8 cellular contexts compared by ENCODE assay signal in the genomic region with DNA sequence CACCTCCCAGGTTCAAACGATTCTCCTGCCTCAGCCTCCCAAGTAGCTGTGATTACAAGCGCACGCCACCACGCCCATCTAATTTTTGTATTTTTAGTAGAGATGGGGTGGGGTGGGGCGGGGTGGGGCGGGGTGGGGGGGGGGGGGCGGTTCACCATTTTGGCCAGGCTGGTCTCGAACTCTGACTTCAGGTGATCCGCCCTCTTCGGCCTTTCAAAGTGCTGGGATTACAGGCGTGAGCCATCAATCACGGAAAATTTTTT. TPM values are rescaled to one million over a fixed set of nuclear protein-coding genes. Genes with fewer than 3 reads are reported as not detected.
DNase-seq lines count a peak whose midpoint lies in the region; ATAC-seq, FAIRE-seq and TF ChIP-seq lines count a peak whose summit lies in the region.

No MANE protein-coding gene starts in this region.

- peak overlapping the region; percentile 91 for H3K27ac Mint-ChIP-seq in activated CD4-positive, alpha-beta T cell treated with anti-CD3 and anti-CD28 coated beads, Interleukin-2, amount 10 ng/mL, durations not matched to agents 24 days and 14 days

- H3K4me2 ChIP-seq in K562 (ENCODE audit: insufficient read depth, low read length) (peak overlapping the region; percentile 100), HepG2 (ENCODE audit: low read depth, low read length) (peak overlapping the region; percentile 53)

- peaks cover 5% of the 10 kb centered on the region for H3K9me3 Mint-ChIP-seq in activated CD4-positive, alpha-beta T cell treated with anti-CD3 and anti-CD28 coated beads, Interleukin-2, amount 10 ng/mL, durations not matched to agents 24 days and 14 days

- peaks cover 16% of the 10 kb centered on the region for H3K36me3 Mint-ChIP-seq in activated CD4-positive, alpha-beta T cell treated with anti-CD3 and anti-CD28 coated beads, Interleukin-2, amount 10 ng/mL, durations not matched to agents 24 days and 14 days (ENCODE audit: low read depth)

- intact Hi-C loops in activated CD4-positive, alpha-beta T cell treated with anti-CD3 and anti-CD28 coated beads, Interleukin-2, amount 10 ng/mL, durations not matched to agents 24 days and 14 days (cut with micrococcal nuclease) = loop anchor here (1.0 to 10.0 kb wide), 6 partner anchors 8 to 961 kb away; a partner anchor contains a TSS
- intact Hi-C loops in K562 (cut with micrococcal nuclease) (no loop called here), HepG2 (cut with micrococcal nuclease; ENCODE audit: unreplicated experiment) (loop anchor here (2.0 to 5.0 kb wide), 2 partner anchors 52 to 67 kb away; a partner anchor contains a TSS), tibial artery (cut with DNase I; ENCODE audit: low total_unique reads) (no loop called here), posterior vena cava (cut with DNase I) (no loop called here)

- H4K20me1 ChIP-seq in K562 (replicated peaks; ENCODE audit: control insufficient read depth, insufficient read depth, low read length) (peaks cover 9% of the 10 kb centered on the region; the same call in 1 of the 2 replicates), HepG2 (ENCODE audit: insufficient read depth, low read length) (peaks cover 3% of the 10 kb centered on the region; the same call in 1 of the 2 replicates)

- peak overlapping the region; percentile 64 for H3K27ac ChIP-seq in K562 (ENCODE audit: extremely low read depth, low read depth, low read length)
- H3K27ac ChIP-seq in HepG2 (ENCODE audit: extremely low read length, insufficient read depth, low read length) = peak overlapping the region; percentile 57
- peak overlapping the region; percentile 92 to 96 for H3K27ac ChIP-seq in tibial artery

- WGBS in K562 (ENCODE audit: insufficient coverage, low coverage, missing lambda C conversion rate) = 2% methylated on average over 7 of the region's 12 CpGs
- under 1% methylated on average over 12 of the region's 12 CpGs for WGBS in HepG2 (ENCODE audit: low lambda C conversion rate)

- peaks cover 35% of the 10 kb centered on the region for H3K79me2 ChIP-seq in K562 (ENCODE audit: control insufficient read depth, insufficient read depth, low read length)
- H3K79me2 ChIP-seq in HepG2 (ENCODE audit: insufficient read depth, low read length) = peaks cover 29% of the 10 kb centered on the region

- H3K4me1 Mint-ChIP-seq in activated CD4-positive, alpha-beta T cell treated with anti-CD3 and anti-CD28 coated beads, Interleukin-2, amount 10 ng/mL, durations not matched to agents 24 days and 14 days = peaks cover 30% of the 10 kb centered on the region

- H3K9me3 ChIP-seq in K562 (replicated peaks; ENCODE audit: control insufficient read depth, insufficient read depth, low read depth, low read length) (no peaks in the 10 kb centered on the region), HepG2 (ENCODE audit: low read length) (no peaks in the 10 kb centered on the region), tibial artery (no peaks in the 10 kb centered on the region)

- peaks cover 7% of the 10 kb centered on the region for H3K27me3 Mint-ChIP-seq in activated CD4-positive, alpha-beta T cell treated with anti-CD3 and anti-CD28 coated beads, Interleukin-2, amount 10 ng/mL, durations not matched to agents 24 days and 14 days

- H3K4me3 ChIP-seq in K562 (peak overlapping the region; percentile 100), HepG2 (replicated peaks in 1 of 3; ENCODE audit: insufficient read depth in 1 of 3, low read depth in 2 of 3, low read length in 3 of 3) (peak overlapping the region; percentile 58 to 99 (median 68)), tibial artery (peak overlapping the region; percentile 91 to 100)

- peak; percentile 36 for ATAC-seq in K562
- ATAC-seq in HepG2 = no peak

- in situ Hi-C loops in K562 (cut with MboI) = no loop called here
- in situ Hi-C loops in HepG2 (cut with HindIII; ENCODE audit: extremely low pct_ligation_motif_present, low pct_unique_long_range_greater_than_20kb) = no loop called here

- CTCF ChIA-PET in K562 (lab: Yijun Ruan, JAX; ENCODE audit: low intra/inter-chr PET ratio) = no interaction called here
- CTCF ChIA-PET in HepG2 (lab: Yijun Ruan, JAX; ENCODE audit: low intra/inter-chr PET ratio, low total read pairs) = interaction anchor here (1.5 kb wide), 1 partner anchor 67 kb away, joined by 5 read pairs; a partner anchor contains a TSS
- CTCF ChIA-PET in HEK293T (lab: Yijun Ruan, JAX) = interaction anchor here (0.9 to 3.1 kb wide), 3 partner anchors 47 to 85 kb away, joined by 3 to 15 read pairs (median 5); a partner anchor contains a TSS

- TF ChIP-seq RAD21 in K562 (CRISPR knock-in tag; conservative IDR thresholded peaks at IDR 0.05 in 1 of 2, IDR thresholded peaks at IDR 0.05 in 1 of 2) (no peak), HepG2 (CRISPR knock-in tag; IDR thresholded peaks at IDR 0.05) (no peak)

- H3K9ac ChIP-seq in K562 (ENCODE audit: insufficient read depth in 1 of 2, low read depth in 2 of 2, low read length in 2 of 2) (peak overlapping the region in 1 of 2 experiments; percentile 50; a peak in 1 of 4 replicates), HepG2 (ENCODE audit: insufficient read depth, low read depth, low read length) (peak overlapping the region; percentile 56)

- no peak overlapping the region for H2AFZ ChIP-seq in K562 (ENCODE audit: low read depth, low read length)
- H2AFZ ChIP-seq in HepG2 (ENCODE audit: low read length) = no peak overlapping the region

- H3K36me3 ChIP-seq in K562 (ENCODE audit: control insufficient read depth, insufficient read depth, low read length) = peaks cover 29% of the 10 kb centered on the region; the same call in 2 of the 3 replicates
- peaks cover 2 to 15% of the 10 kb centered on the region in 2 experiments; a peak in 3 of 5 replicates for H3K36me3 ChIP-seq in HepG2 (replicated peaks in 1 of 2; ENCODE audit: control insufficient read depth in 1 of 2, insufficient read depth in 2 of 2, low read length in 2 of 2)
- H3K36me3 ChIP-seq in tibial artery = peaks cover 7 to 24% (median 24%) of the 10 kb centered on the region in 3 donors

- TF ChIP-seq POLR2A in K562 (conservative IDR thresholded peaks at IDR 0.05) (no peak), HepG2 (IDR thresholded peaks at IDR 0.05; ENCODE audit: insufficient read depth in 1 of 2, low read depth in 2 of 2, low read length in 2 of 2) (no peak)

- no peak for DNase-seq in activated CD4-positive, alpha-beta T cell treated with anti-CD3 and anti-CD28 coated beads, Interleukin-2, amount 10 ng/mL, durations not matched to agents 24 days and 14 days
- no peak for DNase-seq in activated CD4-positive, alpha-beta T cell treated with anti-CD3 and anti-CD28 coated beads, Interleukin-2, amount 50 U/mL, for 1 hour
- DNase-seq in K562 (ENCODE audit: extremely low read depth in 1 of 4, low spot score in 3 of 4) (no peak), HepG2 (ENCODE audit: low spot score) (no peak), tibial artery (no peak), posterior vena cava (ENCODE audit: low spot score) (no peak), hippocampal formation (lab: John Stamatoyannopoulos, UW) (no peak), HEK293T (ENCODE audit: extremely low spot score) (no peak)

- H3K27me3 ChIP-seq in K562 (ENCODE audit: control insufficient read depth in 2 of 2, insufficient read depth in 2 of 2, low read length in 2 of 2) (no peaks in the 10 kb centered on the region), HepG2 (ENCODE audit: control insufficient read depth in 1 of 2, insufficient read depth in 2 of 2, low read length in 2 of 2) (no peaks in the 10 kb centered on the region; a peak in 1 of 5 replicates), tibial artery (no peaks in the 10 kb centered on the region)

- FAIRE-seq in K562 (lab: Jason Lieb, UNC) (no peak), HepG2 (lab: Jason Lieb, UNC) (no peak)

- BruUV-seq in K562 (replicated peaks; lab: Mats Ljungman, UMichigan) (no TSS peak), HepG2 (replicated peaks; lab: Mats Ljungman, UMichigan) (no TSS peak)

- H3K4me1 ChIP-seq in K562 (replicated peaks in 1 of 2; ENCODE audit: control insufficient read depth in 2 of 2, insufficient read depth in 2 of 2, low read length in 2 of 2) = peaks cover 11 to 31% of the 10 kb centered on the region in 2 experiments
- H3K4me1 ChIP-seq in HepG2 (ENCODE audit: insufficient read depth, low read length) = peaks cover 50% of the 10 kb centered on the region
- peaks cover 4 to 26% (median 19%) of the 10 kb centered on the region in 4 donors for H3K4me1 ChIP-seq in tibial artery

- peak overlapping the region; percentile 97 for H3K4me3 Mint-ChIP-seq in activated CD4-positive, alpha-beta T cell treated with anti-CD3 and anti-CD28 coated beads, Interleukin-2, amount 10 ng/mL, durations not matched to agents 24 days and 14 days

- POLR2A ChIA-PET in K562 (lab: Yijun Ruan, JAX) (interaction anchor here (0.6 to 0.9 kb wide), 2 partner anchors 66 to 275 kb away, joined by 3 to 4 read pairs; no protein-coding TSS in a partner anchor), HepG2 (lab: Yijun Ruan, JAX) (interaction anchor here (1.0 to 3.0 kb wide), 3 partner anchors 54 to 244 kb away, joined by 4 to 15 read pairs (median 5); a partner anchor contains a TSS), HEK293T (lab: Yijun Ruan, JAX) (interaction anchor here (1.2 to 4.5 kb wide), 2 partner anchors 67 to 73 kb away, joined by 3 to 25 read pairs; a partner anchor contains a TSS)

- H3K9me1 ChIP-seq in K562 (ENCODE audit: control insufficient read depth, insufficient read depth, low read length) = no peaks in the 10 kb centered on the region

- no peak for TF ChIP-seq CTCF in K562 (IDR thresholded peaks at IDR 0.05 in 2 of 3, conservative IDR thresholded peaks at IDR 0.05 in 1 of 3; ENCODE audit: insufficient read depth in 2 of 3, low read depth in 1 of 3, low read length in 3 of 3)
- TF ChIP-seq CTCF in HepG2 (CRISPR knock-in tag; IDR thresholded peaks at IDR 0.05) = no peak
- no peak for TF ChIP-seq CTCF in tibial artery (IDR thresholded peaks at IDR 0.05)

- no peak for TF ChIP-seq EP300 in K562 (IDR thresholded peaks at IDR 0.05; ENCODE audit: low read length)
- TF ChIP-seq EP300 in HepG2 (IDR thresholded peaks at IDR 0.05; ENCODE audit: low read depth in 2 of 2, low read length in 2 of 2) = no peak
- no peak for TF ChIP-seq EP300 in HepG2 (CRISPR knock-in tag; IDR thresholded peaks at IDR 0.05; ENCODE audit: borderline replicate concordance)

RNA-seq across cellular contexts. Expression of a gene that starts 0.5 kb away (rescaled TPM):
- 86.4 and 95.9 TPM in 2 replicates for total RNA-seq in activated CD4-positive, alpha-beta T cell treated with anti-CD3 and anti-CD28 coated beads, Interleukin-2, amount 10 ng/mL, durations not matched to agents 24 days and 14 days
- 45.6 and 105 TPM in 2 replicates for total RNA-seq in K562 (2011; cell fraction: chromatin; rRNA removed; ENCODE audit: low replicate concordance)
- total RNA-seq in K562 (2011; cell fraction: nucleolus; rRNA removed) = 61.4 and 62.6 TPM in 2 replicates
- total RNA-seq in K562 (2011; cell fraction: nucleoplasm; rRNA removed) = 50.8 and 52.2 TPM in 2 replicates
- total RNA-seq in K562 (2014; rRNA removed) = 43.0 and 64.9 TPM in 2 replicates
- 12.7 and 16.0 TPM in 2 replicates for total RNA-seq in K562 (2014; rRNA removed; fragmentation: Illumina TruSeq; extraction: Trizol)
- 23.6 and 24.5 TPM in 2 replicates for total RNA-seq in K562 (2015; rRNA removed; fragmentation: Illumina TruSeq; extraction: Trizol)
- 60.0 and 66.7 TPM in 2 replicates for total RNA-seq in K562 (2021)
- polyA plus RNA-seq in K562 (2011; rRNA removed) = 5.4 and 7.1 TPM in 2 replicates
- 6.1 and 12.8 TPM in 2 replicates for polyA plus RNA-seq in K562 (2011; cell fraction: cytosol; rRNA removed)
- 9.6 and 23.4 TPM in 2 replicates for polyA plus RNA-seq in K562 (2011; cell fraction: nucleus; rRNA removed)
- 26.0 and 32.1 TPM in 2 replicates for polyA plus RNA-seq in K562 (2012)
- polyA plus RNA-seq in K562 (2014; fragmentation: Illumina TruSeq; extraction: Trizol) = 33.5 and 50.1 TPM in 2 replicates
- 1 to 10 TPM in 1 of 2 experiments, under 1 TPM in 1; 0.90 to 1.1 TPM for polyA plus RNA-seq in K562 (2014; fragmentation: Nextera tagmentation; extraction: Ambion mirVana)
- polyA plus RNA-seq in K562 (2014; rRNA removed) = 27.8 and 30.6 TPM in 2 replicates
- polyA minus RNA-seq in K562 (2011; rRNA and poly(A)+ RNA removed) = 4.6 and 8.5 TPM in 2 replicates
- polyA minus RNA-seq in K562 (2011; cell fraction: cytosol; rRNA and poly(A)+ RNA removed) = 17.6 and 18.5 TPM in 2 replicates
- polyA minus RNA-seq in K562 (2011; cell fraction: nucleus; rRNA and poly(A)+ RNA removed) = 17.1 and 24.1 TPM in 2 replicates
- total RNA-seq in HepG2 (2016; rRNA removed; fragmentation: Illumina TruSeq; extraction: Trizol) = 25.8 and 26.6 TPM in 2 replicates
- 21.9 and 23.0 TPM in 2 replicates for total RNA-seq in HepG2 (2016; cell fraction: cytosol; rRNA removed; fragmentation: Illumina TruSeq; extraction: Trizol; ENCODE audit: low read depth)
- total RNA-seq in HepG2 (2016; cell fraction: insoluble cytoplasmic fraction; rRNA removed; fragmentation: Illumina TruSeq; extraction: Trizol) = 19.7 and 28.0 TPM in 2 replicates
- 28.4 and 28.6 TPM in 2 replicates for total RNA-seq in HepG2 (2016; cell fraction: membrane; rRNA removed; fragmentation: Illumina TruSeq; extraction: Trizol)
- total RNA-seq in HepG2 (2016; cell fraction: nucleus; rRNA removed; fragmentation: Illumina TruSeq; extraction: Trizol) = 19.7 and 23.4 TPM in 2 replicates
- 8.4 and 9.4 TPM in 2 replicates for polyA plus RNA-seq in HepG2 (2011; rRNA removed)
- polyA plus RNA-seq in HepG2 (2011; cell fraction: cytosol; rRNA removed) = 5.3 and 7.0 TPM in 2 replicates
- 33.2 and 42.2 TPM in 2 replicates for polyA plus RNA-seq in HepG2 (2011; cell fraction: nucleus; rRNA removed)
- polyA plus RNA-seq in HepG2 (2012) = 14.9 and 17.3 TPM in 2 replicates
- 11.8 and 12.3 TPM in 2 replicates for polyA plus RNA-seq in HepG2 (2016; cell fraction: cytosol; fragmentation: Illumina TruSeq; extraction: Trizol; ENCODE audit: low read depth)
- polyA plus RNA-seq in HepG2 (2016; cell fraction: insoluble cytoplasmic fraction; fragmentation: Illumina TruSeq; extraction: Trizol; ENCODE audit: low read depth) = 26.8 and 38.6 TPM in 2 replicates
- 22.3 and 23.5 TPM in 2 replicates for polyA plus RNA-seq in HepG2 (2016; cell fraction: membrane; fragmentation: Illumina TruSeq; extraction: Trizol; ENCODE audit: low read depth)
- polyA plus RNA-seq in HepG2 (2016; cell fraction: nucleus; fragmentation: Illumina TruSeq; extraction: Trizol; ENCODE audit: insufficient read depth, low read depth) = 52.8 and 55.7 TPM in 2 replicates
- polyA minus RNA-seq in HepG2 (2011; rRNA and poly(A)+ RNA removed; ENCODE audit: low replicate concordance) = 26.0 and 29.3 TPM in 2 replicates
- polyA minus RNA-seq in HepG2 (2011; cell fraction: cytosol; rRNA and poly(A)+ RNA removed) = 10.0 and 10.8 TPM in 2 replicates
- polyA minus RNA-seq in HepG2 (2011; cell fraction: nucleus; rRNA and poly(A)+ RNA removed) = 25.8 and 26.7 TPM in 2 replicates
- total RNA-seq in posterior vena cava = 10 to 100 TPM; 42.1 to 50.3 TPM

RNA-seq across cellular contexts. Expression of a gene that starts 54.0 kb away (rescaled TPM):
- 85.2 and 90.8 TPM in 2 replicates for total RNA-seq in activated CD4-positive, alpha-beta T cell treated with anti-CD3 and anti-CD28 coated beads, Interleukin-2, amount 10 ng/mL, durations not matched to agents 24 days and 14 days
- total RNA-seq in K562 (2011; cell fraction: chromatin; rRNA removed; ENCODE audit: low replicate concordance) = 55.1 and 137 TPM in 2 replicates
- 204 and 212 TPM in 2 replicates for total RNA-seq in K562 (2011; cell fraction: nucleolus; rRNA removed)
- 127 and 144 TPM in 2 replicates for total RNA-seq in K562 (2011; cell fraction: nucleoplasm; rRNA removed)
- 131 and 143 TPM in 2 replicates for total RNA-seq in K562 (2014; rRNA removed)
- 52.2 and 67.5 TPM in 2 replicates for total RNA-seq in K562 (2014; rRNA removed; fragmentation: Illumina TruSeq; extraction: Trizol)
- total RNA-seq in K562 (2015; rRNA removed; fragmentation: Illumina TruSeq; extraction: Trizol) = 81.6 and 83.0 TPM in 2 replicates
- 91.5 and 96.7 TPM in 2 replicates for total RNA-seq in K562 (2021)
- polyA plus RNA-seq in K562 (2011; rRNA removed) = 82.1 and 86.0 TPM in 2 replicates
- polyA plus RNA-seq in K562 (2011; cell fraction: cytosol; rRNA removed) = 118 and 186 TPM in 2 replicates
- 46.8 and 51.5 TPM in 2 replicates for polyA plus RNA-seq in K562 (2011; cell fraction: nucleus; rRNA removed)
- polyA plus RNA-seq in K562 (2012) = 164 and 292 TPM in 2 replicates
- 60.5 and 66.6 TPM in 2 replicates for polyA plus RNA-seq in K562 (2014; fragmentation: Illumina TruSeq; extraction: Trizol)
- 10 to 100 TPM in 1 of 2 experiments, 1 to 10 TPM in 1; 4.2 to 12.6 TPM for polyA plus RNA-seq in K562 (2014; fragmentation: Nextera tagmentation; extraction: Ambion mirVana)
- 141 and 166 TPM in 2 replicates for polyA plus RNA-seq in K562 (2014; rRNA removed)
- polyA minus RNA-seq in K562 (2011; rRNA and poly(A)+ RNA removed) = 17.9 and 26.4 TPM in 2 replicates
- 32.6 and 58.7 TPM in 2 replicates for polyA minus RNA-seq in K562 (2011; cell fraction: cytosol; rRNA and poly(A)+ RNA removed)
- polyA minus RNA-seq in K562 (2011; cell fraction: nucleus; rRNA and poly(A)+ RNA removed) = 14.4 and 24.1 TPM in 2 replicates
- 51.2 and 116 TPM in 2 replicates for total RNA-seq in HepG2 (2016; rRNA removed; fragmentation: Illumina TruSeq; extraction: Trizol)
- total RNA-seq in HepG2 (2016; cell fraction: cytosol; rRNA removed; fragmentation: Illumina TruSeq; extraction: Trizol; ENCODE audit: low read depth) = 22.6 and 23.9 TPM in 2 replicates
- 51.8 and 121 TPM in 2 replicates for total RNA-seq in HepG2 (2016; cell fraction: insoluble cytoplasmic fraction; rRNA removed; fragmentation: Illumina TruSeq; extraction: Trizol)
- 39.4 and 44.5 TPM in 2 replicates for total RNA-seq in HepG2 (2016; cell fraction: membrane; rRNA removed; fragmentation: Illumina TruSeq; extraction: Trizol)
- total RNA-seq in HepG2 (2016; cell fraction: nucleus; rRNA removed; fragmentation: Illumina TruSeq; extraction: Trizol) = 80.0 and 98.1 TPM in 2 replicates
- 195 and 198 TPM in 2 replicates for polyA plus RNA-seq in HepG2 (2011; rRNA removed)
- 230 and 342 TPM in 2 replicates for polyA plus RNA-seq in HepG2 (2011; cell fraction: cytosol; rRNA removed)
- polyA plus RNA-seq in HepG2 (2011; cell fraction: nucleus; rRNA removed) = 115 and 125 TPM in 2 replicates
- polyA plus RNA-seq in HepG2 (2012) = 153 and 214 TPM in 2 replicates
- 30.7 and 35.4 TPM in 2 replicates for polyA plus RNA-seq in HepG2 (2016; cell fraction: cytosol; fragmentation: Illumina TruSeq; extraction: Trizol; ENCODE audit: low read depth)
- 58.1 and 61.6 TPM in 2 replicates for polyA plus RNA-seq in HepG2 (2016; cell fraction: insoluble cytoplasmic fraction; fragmentation: Illumina TruSeq; extraction: Trizol; ENCODE audit: low read depth)
- 39.4 and 41.3 TPM in 2 replicates for polyA plus RNA-seq in HepG2 (2016; cell fraction: membrane; fragmentation: Illumina TruSeq; extraction: Trizol; ENCODE audit: low read depth)
- polyA plus RNA-seq in HepG2 (2016; cell fraction: nucleus; fragmentation: Illumina TruSeq; extraction: Trizol; ENCODE audit: insufficient read depth, low read depth) = 174 and 190 TPM in 2 replicates
- 65.4 and 78.5 TPM in 2 replicates for polyA minus RNA-seq in HepG2 (2011; rRNA and poly(A)+ RNA removed; ENCODE audit: low replicate concordance)
- 53.5 and 66.5 TPM in 2 replicates for polyA minus RNA-seq in HepG2 (2011; cell fraction: cytosol; rRNA and poly(A)+ RNA removed)
- polyA minus RNA-seq in HepG2 (2011; cell fraction: nucleus; rRNA and poly(A)+ RNA removed) = 27.7 and 29.1 TPM in 2 replicates
- 10 to 100 TPM; 66.3 to 75.9 TPM for total RNA-seq in posterior vena cava

Comparison
In these comparisons a context has a peak if more than half of its experiments do, and no peak if none do; other contexts are left out.
1. intact Hi-C loops: an anchor here in activated CD4-positive, alpha-beta T cell treated with anti-CD3 and anti-CD28 coated beads, Interleukin-2, amount 10 ng/mL, durations not matched to agents 24 days and 14 days (1.0 to 10.0 kb wide) and HepG2 (2.0 to 5.0 kb wide); none called in K562, tibial artery and posterior vena cava.